8 cellular contexts compared by ENCODE assay signal in the genomic region with DNA sequence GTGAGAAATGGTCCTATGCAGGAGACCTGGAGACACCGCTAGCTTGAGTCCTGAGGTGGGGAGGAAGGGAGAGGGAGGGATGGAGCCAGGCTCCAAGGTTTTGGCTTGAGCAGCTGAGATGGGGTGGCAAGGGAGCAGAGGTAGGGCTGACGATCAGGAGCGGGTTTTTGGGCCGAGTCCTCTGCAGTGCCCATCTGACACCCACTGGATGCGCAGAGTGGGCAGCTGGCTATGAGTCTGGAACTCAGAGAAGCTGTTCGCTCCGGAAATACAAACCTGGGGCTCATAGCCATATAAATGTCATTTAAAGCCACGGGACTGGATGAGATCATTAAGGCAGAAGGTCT. TPM values are rescaled to one million over a fixed set of nuclear protein-coding genes. Genes with fewer than 3 reads are reported as not detected.
DNase-seq lines count a peak whose midpoint lies in the region; ATAC-seq and TF ChIP-seq lines count a peak whose summit lies in the region.

No MANE protein-coding gene starts in this region.

- peak in 1 of 2 donors; percentile 1 for ATAC-seq in activated T-cell treated with anti-CD3 and anti-CD28 coated beads, Interleukin-2, amount 50 U/mL, for 4 hours
- no peak for ATAC-seq in right lobe of liver
- no peak for ATAC-seq in GM21529 (IDR thresholded peaks at IDR 0.05; ENCODE audit: unreplicated experiment)
- ATAC-seq in HG03442 (IDR thresholded peaks at IDR 0.05; ENCODE audit: unreplicated experiment): no peak

- no peaks in the 10 kb centered on the region for H3K9me3 Mint-ChIP-seq in activated T-cell treated with anti-CD3 and anti-CD28 coated beads, Interleukin-2, amount 50 U/mL, for 4 hours

- in situ Hi-C loops in astrocyte of the spinal cord (cut with HindIII; ENCODE audit: low sequenced_read_pairs): no loop called here
- in situ Hi-C loops in transverse colon (cut with MboI; ENCODE audit: low pct_ligation_motif_present in 1 of 4, low pct_unique_long_range_greater_than_20kb in 1 of 4, low sequenced_read_pairs in 3 of 4): no loop called here

- H3K4me3 Mint-ChIP-seq in activated T-cell treated with anti-CD3 and anti-CD28 coated beads, Interleukin-2, amount 50 U/mL, for 4 hours: peak overlapping the region; percentile 85

- intact Hi-C loops in right lobe of liver (cut with DNase I) (no loop called here), transverse colon (cut with DNase I; ENCODE audit: low total_unique reads) (loop anchor here (10.0 kb wide), 1 partner anchor 73 kb away; the partner anchor contains the start of gene TMEM184B)

- no peaks in the 10 kb centered on the region for H3K36me3 ChIP-seq in right lobe of liver
- no peaks in the 10 kb centered on the region for H3K36me3 ChIP-seq in transverse colon

- TF ChIP-seq CTCF in astrocyte of the spinal cord (IDR thresholded peaks at IDR 0.05; ENCODE audit: low read depth, low read length) (no peak), right lobe of liver (IDR thresholded peaks at IDR 0.05) (no peak), transverse colon (IDR thresholded peaks at IDR 0.05) (no peak)

- DNase-seq in activated T-cell treated with anti-CD3 and anti-CD28 coated beads, Interleukin-2, amount 50 U/mL, for 4 hours: no peak
- DNase-seq in activated T-cell treated with anti-CD3 and anti-CD28 coated beads, Interleukin-2, amount 50 U/mL, for 48 hours: no peak
- DNase-seq in astrocyte of the spinal cord (ENCODE audit: low read depth, low spot score) (no peak), right lobe of liver (no peak), transverse colon (no peak), NCI-H446 (lab: John Stamatoyannopoulos, UW) (no peak)

- peaks cover 30% of the 10 kb centered on the region for H3K4me1 Mint-ChIP-seq in activated T-cell treated with anti-CD3 and anti-CD28 coated beads, Interleukin-2, amount 50 U/mL, for 4 hours (ENCODE audit: low read depth)

- peak overlapping the region; percentile 42 for H3K4me3 ChIP-seq in astrocyte of the spinal cord (ENCODE audit: low read depth, low read length)
- H3K4me3 ChIP-seq in right lobe of liver: peak overlapping the region in 1 of 3 donors; percentile 74
- peak overlapping the region in 3 of 4 donors; percentile 80 to 98 (median 92) for H3K4me3 ChIP-seq in transverse colon

- H3K27me3 ChIP-seq in right lobe of liver (no peaks in the 10 kb centered on the region), transverse colon (no peaks in the 10 kb centered on the region)

- no peak for TF ChIP-seq EP300 in transverse colon (IDR thresholded peaks at IDR 0.05; ENCODE audit: low read depth)

- WGBS in right lobe of liver (ENCODE audit: insufficient coverage, low coverage, low lambda C conversion rate, missing lambda C conversion rate): 12% methylated on average over 7 of the region's 8 CpGs
- WGBS in transverse colon (ENCODE audit: low coverage in 1 of 2), 2 donors: 19 to 27% methylated on average over 3 to 8 of the region's 8 CpGs

- H3K27ac ChIP-seq in right lobe of liver: peak overlapping the region; percentile 98 to 100 (median 99)
- H3K27ac ChIP-seq in transverse colon: peak overlapping the region; percentile 96 to 100 (median 99)

- TF ChIP-seq POLR2A in right lobe of liver (IDR thresholded peaks at IDR 0.05): no peak
- TF ChIP-seq POLR2A in transverse colon (IDR thresholded peaks at IDR 0.05): no peak

- H3K36me3 Mint-ChIP-seq in activated T-cell treated with anti-CD3 and anti-CD28 coated beads, Interleukin-2, amount 50 U/mL, for 4 hours (ENCODE audit: insufficient read depth): no peaks in the 10 kb centered on the region

- H3K4me1 ChIP-seq in right lobe of liver (no peaks in the 10 kb centered on the region), transverse colon (peaks cover 10 to 40% (median 27%) of the 10 kb centered on the region in 4 donors)

- no peaks in the 10 kb centered on the region for H3K9me3 ChIP-seq in right lobe of liver
- H3K9me3 ChIP-seq in transverse colon: no peaks in the 10 kb centered on the region

- H3K27me3 Mint-ChIP-seq in activated T-cell treated with anti-CD3 and anti-CD28 coated beads, Interleukin-2, amount 50 U/mL, for 4 hours (ENCODE audit: low read depth): no peaks in the 10 kb centered on the region

RNA-seq across cellular contexts. Expression of gene MAFF, which starts 0.5 kb away (rescaled TPM):
- total RNA-seq in activated T-cell treated with anti-CD3 and anti-CD28 coated beads, Interleukin-2, amount 50 U/mL, for 4 hours: 10 to 100 TPM in 2 of 3 donors, 1 to 10 TPM in 1; 8.9 to 12.2 (median 10.7) TPM
- total RNA-seq in right lobe of liver (10 to 100 TPM in 3 of 6 experiments, 1 to 10 TPM in 3; 2.6 to 30.6 (median 11.0) TPM), transverse colon (10 to 100 TPM in 3 of 4 donors, 1 to 10 TPM in 1; 3.8 to 30.3 (median 22.0) TPM)

RNA-seq across cellular contexts. Expression of gene PLA2G6, which starts 19.7 kb away (rescaled TPM):
- total RNA-seq in activated T-cell treated with anti-CD3 and anti-CD28 coated beads, Interleukin-2, amount 50 U/mL, for 4 hours: 10 to 100 TPM; 18.1 to 29.8 (median 22.0) TPM
- 10 to 100 TPM in 5 of 6 experiments, 1 to 10 TPM in 1; 8.1 to 32.9 (median 19.8) TPM for total RNA-seq in right lobe of liver
- 100 to 1,000 TPM in 2 of 4 donors, 10 to 100 TPM in 2; 30.7 to 327 (median 72.3) TPM for total RNA-seq in transverse colon
